In genomic region chr7:151118108-151119054, GRCh38 we compare ENCODE assay signal across 28 cellular contexts. TPM values are rescaled to one million over a fixed set of nuclear protein-coding genes. Genes with fewer than 3 reads are reported as not detected.
DNase-seq lines count a peak whose midpoint lies in the region; ATAC-seq and TF ChIP-seq lines count a peak whose summit lies in the region.
"Had no signal": no experiment of that assay in that cellular context is flagged by ENCODE, and none has a peak within 500 bp of the region (broad histone marks: within the 10 kb centered on the region; RNA-seq: fewer than 3 reads in every experiment).

No MANE protein-coding gene starts in this region.

- POLR2A ChIA-PET in CD4-positive, alpha-beta T cell (lab: Charles Lee), result no interaction called here
- POLR2A ChIA-PET in activated CD4-positive, alpha-beta memory T cell treated with anti-CD3 and anti-CD28 coated beads for 36 hours (lab: Charles Lee), result interaction anchor here (1.2 kb wide), 1 partner anchor 109 kb away, joined by 3 read pairs; the partner anchor contains the start of gene ABCF2
- POLR2A ChIA-PET in naive thymus-derived CD8-positive, alpha-beta T cell (lab: Charles Lee), result interaction anchor here (1.2 kb wide), 1 partner anchor 100 kb away, joined by 3 read pairs; no protein-coding TSS in a partner anchor

- peaks cover 12% of the 10 kb centered on the region for H3K27me3 Mint-ChIP-seq in CD4-positive, alpha-beta T cell
- peaks cover 2% of the 10 kb centered on the region for H3K27me3 Mint-ChIP-seq in activated CD4-positive, alpha-beta memory T cell treated with anti-CD3 and anti-CD28 coated beads for 36 hours
- peaks cover 0 to 14% (median 2%) of the 10 kb centered on the region in 5 donors for H3K27me3 Mint-ChIP-seq in naive thymus-derived CD8-positive, alpha-beta T cell
- H3K27me3 Mint-ChIP-seq: memory B cell had no signal

- WGBS in aorta, 2 donors, result 94% methylated on average over 38 of the region's 38 CpGs

- peak overlapping the region; percentile 60 for H3K4me3 Mint-ChIP-seq in CD4-positive, alpha-beta T cell
- no peak overlapping the region for H3K4me3 Mint-ChIP-seq in activated CD4-positive, alpha-beta memory T cell treated with anti-CD3 and anti-CD28 coated beads for 36 hours
- H3K4me3 Mint-ChIP-seq in naive thymus-derived CD8-positive, alpha-beta T cell, result peak overlapping the region in 7 of 10 donors; percentile 22 to 73 (median 58)

- peaks cover 44% of the 10 kb centered on the region for H3K36me3 Mint-ChIP-seq in CD4-positive, alpha-beta T cell (ENCODE audit: low read depth)
- peaks cover 2% of the 10 kb centered on the region for H3K36me3 Mint-ChIP-seq in activated CD4-positive, alpha-beta memory T cell treated with anti-CD3 and anti-CD28 coated beads for 36 hours
- peaks cover 0 to 29% (median 0%) of the 10 kb centered on the region in 3 donors for H3K36me3 Mint-ChIP-seq in naive thymus-derived CD8-positive, alpha-beta T cell

- peak overlapping the region; percentile 94 for H3K27ac Mint-ChIP-seq in CD4-positive, alpha-beta T cell
- peak overlapping the region; percentile 45 for H3K27ac Mint-ChIP-seq in activated CD4-positive, alpha-beta memory T cell treated with anti-CD3 and anti-CD28 coated beads for 36 hours
- H3K27ac Mint-ChIP-seq in naive thymus-derived CD8-positive, alpha-beta T cell, result peak overlapping the region in 6 of 10 donors; percentile 25 to 93 (median 88)
- H3K27ac Mint-ChIP-seq: memory B cell had no signal

- peaks cover 5% of the 10 kb centered on the region for H3K27me3 ChIP-seq in CD4-positive, alpha-beta T cell (ENCODE audit: control insufficient read depth, insufficient read depth, low read length)
- no peaks in the 10 kb centered on the region for H3K27me3 ChIP-seq in HL-60 (ENCODE audit: insufficient read depth, poor library complexity, severe bottlenecking)
- no peaks in the 10 kb centered on the region for H3K27me3 ChIP-seq in aorta (ENCODE audit: control insufficient read depth in 1 of 2, insufficient read depth in 2 of 2, low read length in 1 of 2)
- H3K27me3 ChIP-seq: cardiac muscle cell, colonic mucosa, stomach had no signal

- no peak for ATAC-seq in CD4-positive, alpha-beta T cell (ENCODE audit: poor library complexity)
- ATAC-seq in naive thymus-derived CD8-positive, alpha-beta T cell, result no peak
- no peak for ATAC-seq in aorta (ENCODE audit: low FRiP score)
- ATAC-seq in HG02852 (IDR thresholded peaks at IDR 0.05; ENCODE audit: unreplicated experiment), result no peak
- ATAC-seq: activated CD4-positive, CD25-positive, alpha-beta regulatory T cell treated with anti-CD3 and anti-CD28 coated beads, Interleukin-2, amount 50 U/mL, for 24 hours; left lobe of liver; sciatic nerve had no signal

- intact Hi-C loops in CD4-positive, alpha-beta T cell (cut with DNase I, micrococcal nuclease), result no loop called here
- intact Hi-C loops in activated CD4-positive, alpha-beta memory T cell treated with anti-CD3 and anti-CD28 coated beads for 36 hours (cut with micrococcal nuclease), result loop anchor here (5.0 kb wide), 1 partner anchor 109 kb away; the partner anchor contains the start of gene ABCF2
- intact Hi-C loops in aorta (cut with DNase I), result no loop called here

- no peaks in the 10 kb centered on the region for H3K9me3 ChIP-seq in CD4-positive, alpha-beta T cell (ENCODE audit: control insufficient read depth, low read length)
- H3K9me3 ChIP-seq in aorta (ENCODE audit: control insufficient read depth, low read length), result no peaks in the 10 kb centered on the region
- H3K9me3 ChIP-seq: colonic mucosa, neutrophil, stomach had no signal

- no peak for DNase-seq in CD4-positive, alpha-beta T cell
- DNase-seq in HL-60 (ENCODE audit: low read depth in 1 of 2, low spot score in 1 of 2) (no peak), SHP77 (lab: John Stamatoyannopoulos, UW) (no peak), aorta (no peak)
- DNase-seq in activated CD4-positive, alpha-beta memory T cell treated with anti-CD3 and anti-CD28 coated beads for 36 hours, result no peak
- no peak for DNase-seq in naive thymus-derived CD8-positive, alpha-beta T cell
- DNase-seq: activated CD8-positive, alpha-beta memory T cell treated with anti-CD3 and anti-CD28 coated beads, Interleukin-2, amount 50 U/mL, for 48 hours; activated naive CD8-positive, alpha-beta T cell treated with anti-CD3 and anti-CD28 coated beads for 36 hours; colonic mucosa; NCI-H1092; NCI-H1694 treated with DMSO at 0.1 percent for 48 hours; NCI-H2171; OCI-M1; stomach had no signal

- CTCF ChIA-PET in CD4-positive, alpha-beta T cell (lab: Charles Lee), result interaction anchor here (1.4 kb wide), 1 partner anchor 90 kb away, joined by 4 read pairs; the partner anchor contains the start of gene ABCB8
- CTCF ChIA-PET in activated CD4-positive, alpha-beta memory T cell treated with anti-CD3 and anti-CD28 coated beads for 36 hours (lab: Charles Lee), result interaction anchor here (1.2 kb wide), 1 partner anchor 45 kb away, joined by 4 read pairs; no protein-coding TSS in a partner anchor

- no peak for TF ChIP-seq CTCF in CD4-positive, alpha-beta T cell (IDR thresholded peaks at IDR 0.05)
- no peak for TF ChIP-seq CTCF in HL-60 (IDR thresholded peaks at IDR 0.05; ENCODE audit: insufficient read depth, low read length)

- H3K4me3 ChIP-seq in HL-60 (replicated peaks; ENCODE audit: insufficient read depth, low read length) (no peak overlapping the region), aorta (ENCODE audit: low read length in 2 of 2) (no peak overlapping the region)
- H3K4me3 ChIP-seq: cardiac muscle cell, colonic mucosa, stomach had no signal

- H3K4me1 Mint-ChIP-seq in CD4-positive, alpha-beta T cell (ENCODE audit: low read depth), result peaks cover 13% of the 10 kb centered on the region
- peaks cover 12% of the 10 kb centered on the region for H3K4me1 Mint-ChIP-seq in activated CD4-positive, alpha-beta memory T cell treated with anti-CD3 and anti-CD28 coated beads for 36 hours (ENCODE audit: low read depth)
- peaks cover 0 to 16% (median 9%) of the 10 kb centered on the region in 4 donors for H3K4me1 Mint-ChIP-seq in naive thymus-derived CD8-positive, alpha-beta T cell

- H3K27ac ChIP-seq in CD4-positive, alpha-beta T cell (ENCODE audit: low read depth, low read length), result no peak overlapping the region
- H3K27ac ChIP-seq in HL-60 (replicated peaks) (peak overlapping the region; percentile 21; the same call in 1 of the 2 replicates), aorta (ENCODE audit: low read depth in 1 of 2, low read length in 2 of 2) (no peak overlapping the region)
- H3K27ac ChIP-seq: cardiac muscle cell, colonic mucosa, neutrophil, stomach had no signal

- no peaks in the 10 kb centered on the region for H3K9me3 Mint-ChIP-seq in CD4-positive, alpha-beta T cell
- no peaks in the 10 kb centered on the region for H3K9me3 Mint-ChIP-seq in activated CD4-positive, alpha-beta memory T cell treated with anti-CD3 and anti-CD28 coated beads for 36 hours
- H3K9me3 Mint-ChIP-seq in naive thymus-derived CD8-positive, alpha-beta T cell, result no peaks in the 10 kb centered on the region
- H3K9me3 Mint-ChIP-seq: activated CD8-positive, alpha-beta T cell treated with anti-CD3 and anti-CD28 coated beads for 36 hours; activated naive CD8-positive, alpha-beta T cell treated with anti-CD3 and anti-CD28 coated beads for 36 hours; IgD-negative memory B cell; memory B cell had no signal

- peaks cover 0 to 4% of the 10 kb centered on the region in 2 donors for H3K36me3 ChIP-seq in aorta (ENCODE audit: control insufficient read depth in 1 of 2, insufficient read depth in 2 of 2, low read length in 1 of 2)
- H3K36me3 ChIP-seq: colonic mucosa had no signal

- no peaks in the 10 kb centered on the region for H3K4me1 ChIP-seq in aorta (ENCODE audit: control insufficient read depth in 1 of 2, insufficient read depth in 2 of 2, low read length in 2 of 2)

RNA-seq across cellular contexts. Expression of gene AGAP3, which starts 32.1 kb away (rescaled TPM):
- 10 to 100 TPM; 43.2 to 44.6 TPM for total RNA-seq in CD4-positive, alpha-beta T cell
- total RNA-seq in activated CD4-positive, alpha-beta memory T cell treated with anti-CD3 and anti-CD28 coated beads for 36 hours, result 10 to 100 TPM; 29.8 to 36.5 TPM
- 10 to 100 TPM; 35.2 to 36.9 TPM for total RNA-seq in naive thymus-derived CD8-positive, alpha-beta T cell
- polyA plus RNA-seq in naive thymus-derived CD8-positive, alpha-beta T cell, result 1 to 10 TPM; 1.1 to 6.0 (median 3.7) TPM
- 100 to 1,000 TPM in 1 of 2 donors, 10 to 100 TPM in 1; 60.6 to 115 TPM for total RNA-seq in aorta
- polyA plus RNA-seq in aorta, result 100 to 1,000 TPM in 1 of 2 donors, 10 to 100 TPM in 1; 21.5 to 105 TPM

RNA-seq across cellular contexts. Expression of gene TMUB1, which starts 35.1 kb away (rescaled TPM):
- total RNA-seq in CD4-positive, alpha-beta T cell, result 10 to 100 TPM; 44.5 to 46.6 TPM
- total RNA-seq in activated CD4-positive, alpha-beta memory T cell treated with anti-CD3 and anti-CD28 coated beads for 36 hours, result 10 to 100 TPM; 53.8 to 60.9 TPM
- 10 to 100 TPM; 41.8 to 45.6 TPM for total RNA-seq in naive thymus-derived CD8-positive, alpha-beta T cell
- 10 to 100 TPM; 42.9 to 70.6 (median 49.1) TPM for polyA plus RNA-seq in naive thymus-derived CD8-positive, alpha-beta T cell
- 10 to 100 TPM; 32.7 to 33.9 TPM for total RNA-seq in aorta
- 10 to 100 TPM; 19.0 to 72.4 TPM for polyA plus RNA-seq in aorta

RNA-seq across cellular contexts. Expression of gene FASTK, which starts 37.8 kb away (rescaled TPM):
- total RNA-seq in CD4-positive, alpha-beta T cell, result 10 to 100 TPM; 82.2 to 84.2 TPM
- 10 to 100 TPM; 56.8 to 57.4 TPM for total RNA-seq in activated CD4-positive, alpha-beta memory T cell treated with anti-CD3 and anti-CD28 coated beads for 36 hours
- total RNA-seq in naive thymus-derived CD8-positive, alpha-beta T cell, result 100 to 1,000 TPM; 145 TPM
- 10 to 100 TPM; 38.8 to 63.6 (median 44.2) TPM for polyA plus RNA-seq in naive thymus-derived CD8-positive, alpha-beta T cell
- total RNA-seq in aorta, result 10 to 100 TPM; 45.6 to 56.6 TPM
- 100 to 1,000 TPM in 1 of 2 donors, 10 to 100 TPM in 1; 58.4 to 216 TPM for polyA plus RNA-seq in aorta

RNA-seq across cellular contexts. Expression of gene GBX1, which starts 49.1 kb away (rescaled TPM):
- not detected for total RNA-seq in CD4-positive, alpha-beta T cell
- not detected for total RNA-seq in activated CD4-positive, alpha-beta memory T cell treated with anti-CD3 and anti-CD28 coated beads for 36 hours
- total RNA-seq in naive thymus-derived CD8-positive, alpha-beta T cell, result not detected
- not detected for polyA plus RNA-seq in naive thymus-derived CD8-positive, alpha-beta T cell
- not detected for total RNA-seq in aorta
- polyA plus RNA-seq in aorta, result not detected
- total RNA-seq: activated CD8-positive, alpha-beta T cell treated with anti-CD3 and anti-CD28 coated beads for 36 hours; activated naive CD8-positive, alpha-beta T cell treated with anti-CD3 and anti-CD28 coated beads for 36 hours; astrocyte; colonic mucosa; left lobe of liver; NCI-H460; posterior vena cava; sciatic nerve; stomach; T-helper 1 cell treated with Interleukin-12 subunit alpha and Interleukin-12 subunit beta and Interleukin-4 antibody, amounts not matched to agents 30 ng/mL and 1 ng/mL, for 36 hours had no signal
- polyA plus RNA-seq: esophagus, IgD-negative memory B cell, stomach had no signal

RNA-seq across cellular contexts. Expression of gene SLC4A2, which starts 59.0 kb away (rescaled TPM):
- 10 to 100 TPM; 27.1 to 31.4 TPM for total RNA-seq in CD4-positive, alpha-beta T cell
- 10 to 100 TPM; 46.7 to 50.5 TPM for total RNA-seq in activated CD4-positive, alpha-beta memory T cell treated with anti-CD3 and anti-CD28 coated beads for 36 hours
- 10 to 100 TPM; 52.5 to 60.6 TPM for total RNA-seq in naive thymus-derived CD8-positive, alpha-beta T cell
- 10 to 100 TPM; 10.1 to 18.0 (median 14.8) TPM for polyA plus RNA-seq in naive thymus-derived CD8-positive, alpha-beta T cell
- total RNA-seq in aorta, result 100 to 1,000 TPM; 118 to 128 TPM
- polyA plus RNA-seq in aorta, result 100 to 1,000 TPM in 1 of 2 donors, 10 to 100 TPM in 1; 37.1 to 215 TPM
